7 cellular contexts compared by ENCODE assay signal in the genomic region with DNA sequence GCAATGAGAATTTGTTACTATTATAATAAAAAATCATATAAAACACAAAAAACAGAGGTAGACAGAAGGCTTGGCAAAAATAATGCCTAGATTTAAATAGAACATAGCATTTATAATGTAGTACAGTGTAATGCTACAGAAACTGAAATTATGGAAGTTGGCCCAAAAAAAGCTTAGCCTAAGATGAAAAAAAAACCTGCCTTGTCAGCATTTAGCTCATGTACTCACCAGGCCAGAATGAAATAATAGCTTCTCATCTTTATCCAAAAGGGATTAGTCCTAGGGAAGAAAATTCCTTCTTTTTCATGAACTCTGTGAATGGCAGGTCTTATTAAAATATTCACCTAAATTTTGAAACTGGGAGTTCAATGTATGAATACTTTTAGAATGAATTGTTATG.
"Had no signal": no experiment of that assay in that cellular context is flagged by ENCODE, and none has a peak within 500 bp of the region (broad histone marks: within the 10 kb centered on the region; RNA-seq: fewer than 3 reads in every experiment).

No MANE protein-coding gene starts in this region.

- H3K9ac ChIP-seq: GM23248 had no signal

- H3K9me3 Mint-ChIP-seq: H9 had no signal

- H2AFZ ChIP-seq: GM23248 had no signal

- H3K4me3 Mint-ChIP-seq: H9 had no signal

- H3K4me1 Mint-ChIP-seq: H9 had no signal

- H3K27ac ChIP-seq: GM23248 had no signal

- H3K27ac Mint-ChIP-seq: H9 had no signal

- H3K4me3 ChIP-seq: GM23248 had no signal

- FAIRE-seq: H54, HTR-8/SVneo had no signal

- DNase-seq: GM23248, GOT3, H9, HCEC 1CT, KBM-7 had no signal
